ENCODE assay signal across 1 cellular context in the genomic region with DNA sequence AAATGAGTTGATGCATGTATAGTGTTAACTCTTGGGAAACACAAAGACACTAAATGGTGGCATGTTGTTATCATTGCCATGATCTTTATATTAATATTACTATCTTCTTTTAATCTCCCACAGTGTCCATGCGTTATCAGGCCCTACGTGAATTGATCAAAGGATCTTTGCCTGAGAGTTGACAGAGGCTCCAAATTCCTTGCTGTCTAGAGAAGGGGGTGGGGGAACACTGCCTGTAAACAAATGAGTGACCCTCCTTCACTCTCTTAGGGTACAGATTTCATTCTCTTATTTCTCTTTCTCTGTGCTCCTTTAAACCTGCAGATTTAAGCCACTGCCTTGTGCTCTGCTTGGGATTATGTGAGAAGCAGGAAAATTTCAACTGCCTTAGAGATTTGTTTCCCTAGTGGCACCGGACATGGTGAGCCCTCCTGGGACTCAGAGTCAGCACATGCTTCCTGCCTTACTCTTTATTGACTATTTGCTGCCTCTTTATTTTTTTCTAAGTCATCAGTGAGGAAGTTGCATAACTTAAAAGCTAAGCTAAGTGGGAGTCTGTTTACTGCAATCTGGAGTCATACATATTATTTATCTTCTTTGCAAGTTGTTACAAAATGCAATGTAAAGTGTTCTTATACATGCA.
TF ChIP-seq lines count a peak whose summit lies in the region.

No MANE protein-coding gene starts in this region.

TF ChIP-seq in HepG2, 621 proteins besides CTCF, POLR2A, EP300 and RAD21 (continued from another document):
- TF ChIP-seq, protein P1, sequence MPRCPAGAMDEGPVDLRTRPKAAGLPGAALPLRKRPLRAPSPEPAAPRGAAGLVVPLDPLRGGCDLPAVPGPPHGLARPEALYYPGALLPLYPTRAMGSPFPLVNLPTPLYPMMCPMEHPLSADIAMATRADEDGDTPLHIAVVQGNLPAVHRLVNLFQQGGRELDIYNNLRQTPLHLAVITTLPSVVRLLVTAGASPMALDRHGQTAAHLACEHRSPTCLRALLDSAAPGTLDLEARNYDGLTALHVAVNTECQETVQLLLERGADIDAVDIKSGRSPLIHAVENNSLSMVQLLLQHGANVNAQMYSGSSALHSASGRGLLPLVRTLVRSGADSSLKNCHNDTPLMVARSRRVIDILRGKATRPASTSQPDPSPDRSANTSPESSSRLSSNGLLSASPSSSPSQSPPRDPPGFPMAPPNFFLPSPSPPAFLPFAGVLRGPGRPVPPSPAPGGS (CRISPR knock-in tag; IDR thresholded peaks at IDR 0.05), result no peak
- TF ChIP-seq ATF1 (CRISPR knock-in tag; IDR thresholded peaks at IDR 0.05), result peak; percentile 48; the same call in 1 of the 2 replicates
- 0 out of 2 replicates have a peak, but pooled peaks have one; percentile 42 for TF ChIP-seq BRCA1 (CRISPR knock-in tag; IDR thresholded peaks at IDR 0.05)
- TF ChIP-seq MAF1 (CRISPR knock-in tag; IDR thresholded peaks at IDR 0.05; ENCODE audit: borderline replicate concordance), result no peak
- TF ChIP-seq ZBTB7B (CRISPR knock-in tag; IDR thresholded peaks at IDR 0.05), result 0 out of 2 replicates have a peak, but pooled peaks have one; percentile 39
- TF ChIP-seq CBX1 (IDR thresholded peaks at IDR 0.05; ENCODE audit: low read depth), result no peak
- TF ChIP-seq, protein P2, sequence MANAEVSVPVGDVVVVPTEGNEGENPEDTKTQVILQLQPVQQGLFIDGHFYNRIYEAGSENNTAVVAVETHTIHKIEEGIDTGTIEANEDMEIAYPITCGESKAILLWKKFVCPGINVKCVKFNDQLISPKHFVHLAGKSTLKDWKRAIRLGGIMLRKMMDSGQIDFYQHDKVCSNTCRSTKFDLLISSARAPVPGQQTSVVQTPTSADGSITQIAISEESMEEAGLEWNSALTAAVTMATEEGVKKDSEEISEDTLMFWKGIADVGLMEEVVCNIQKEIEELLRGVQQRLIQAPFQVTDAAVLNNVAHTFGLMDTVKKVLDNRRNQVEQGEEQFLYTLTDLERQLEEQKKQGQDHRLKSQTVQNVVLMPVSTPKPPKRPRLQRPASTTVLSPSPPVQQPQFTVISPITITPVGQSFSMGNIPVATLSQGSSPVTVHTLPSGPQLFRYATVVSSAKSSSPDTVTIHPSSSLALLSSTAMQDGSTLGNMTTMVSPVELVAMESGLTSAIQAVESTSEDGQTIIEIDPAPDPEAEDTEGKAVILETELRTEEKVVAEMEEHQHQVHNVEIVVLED (CRISPR knock-in tag; IDR thresholded peaks at IDR 0.05; ENCODE audit: borderline replicate concordance), result no peak
- TF ChIP-seq MIER3 (CRISPR knock-in tag; IDR thresholded peaks at IDR 0.05; ENCODE audit: borderline replicate concordance), result peak; percentile 24; the same call in 1 of the 2 replicates
- 0 out of 2 replicates have a peak, but pooled peaks have one; percentile 25 for TF ChIP-seq ZNF556 (CRISPR knock-in tag; IDR thresholded peaks at IDR 0.05; ENCODE audit: borderline replicate concordance)
- no peak for TF ChIP-seq ASH2L (IDR thresholded peaks at IDR 0.05; ENCODE audit: insufficient read length, low read depth, low read length)
